Comparison of ENCODE assay signal across 1 cellular context in genomic region chr9:124284940-124285441, GRCh38.
TF ChIP-seq lines count a peak whose summit lies in the region.

No MANE protein-coding gene starts in this region.

TF ChIP-seq in HepG2, 621 proteins besides CTCF, POLR2A, EP300 and RAD21 (continued from another document):
- TF ChIP-seq ZNF142 (CRISPR knock-in tag; IDR thresholded peaks at IDR 0.05): no peak
- TF ChIP-seq IKZF4 (CRISPR knock-in tag; IDR thresholded peaks at IDR 0.05; ENCODE audit: borderline replicate concordance, low read depth, not compliant biosample characterization): no peak
- TF ChIP-seq REXO4 (CRISPR knock-in tag; IDR thresholded peaks at IDR 0.05; ENCODE audit: borderline replicate concordance): no peak
- 0 out of 2 replicates have a peak, but pooled peaks have one; percentile 21 for TF ChIP-seq PHF21A (CRISPR knock-in tag; IDR thresholded peaks at IDR 0.05)
- 0 out of 2 replicates have a peak, but pooled peaks have one; percentile 8 for TF ChIP-seq POGK (CRISPR knock-in tag; conservative IDR thresholded peaks at IDR 0.05)
- TF ChIP-seq MATR3 (CRISPR knock-in tag; IDR thresholded peaks at IDR 0.05): no peak
- TF ChIP-seq ZBTB44 (CRISPR knock-in tag; IDR thresholded peaks at IDR 0.05): no peak
- peak; percentile 66 for TF ChIP-seq PRPF4 (IDR thresholded peaks at IDR 0.05; ENCODE audit: low read depth, low read length, poor library complexity, severe bottlenecking)
- no peak for TF ChIP-seq ZNF451 (CRISPR knock-in tag; IDR thresholded peaks at IDR 0.05)
- no peak for TF ChIP-seq SMYD3 (CRISPR knock-in tag; IDR thresholded peaks at IDR 0.05)
- TF ChIP-seq ZBTB38 (CRISPR knock-in tag; IDR thresholded peaks at IDR 0.05): peak; percentile 100
- no peak for TF ChIP-seq GFI1 (CRISPR knock-in tag; IDR thresholded peaks at IDR 0.05; ENCODE audit: borderline replicate concordance)
- TF ChIP-seq FIP1L1 (IDR thresholded peaks at IDR 0.05; ENCODE audit: borderline replicate concordance, insufficient read depth, low read depth, low read length): 0 out of 2 replicates have a peak, but pooled peaks have one; percentile 36
- no peak for TF ChIP-seq SNRNP70 (IDR thresholded peaks at IDR 0.05; ENCODE audit: low read depth, low read length)
- 0 out of 2 replicates have a peak, but pooled peaks have one; percentile 24 for TF ChIP-seq ZNF235 (CRISPR knock-in tag; IDR thresholded peaks at IDR 0.05; ENCODE audit: borderline replicate concordance)
- 0 out of 2 replicates have a peak, but pooled peaks have one; percentile 52 for TF ChIP-seq ZNF790 (CRISPR knock-in tag; IDR thresholded peaks at IDR 0.05; ENCODE audit: borderline replicate concordance)
- TF ChIP-seq CCAR2 (optimal IDR thresholded peaks at IDR 0.05; ENCODE audit: low read depth, low read length): no peak
- 0 out of 2 replicates have a peak, but pooled peaks have one; percentile 42 for TF ChIP-seq SP4 (CRISPR knock-in tag; IDR thresholded peaks at IDR 0.05)
- TF ChIP-seq NR2F2 (IDR thresholded peaks at IDR 0.05; ENCODE audit: borderline replicate concordance, low read depth): no peak
- TF ChIP-seq, protein P1, sequence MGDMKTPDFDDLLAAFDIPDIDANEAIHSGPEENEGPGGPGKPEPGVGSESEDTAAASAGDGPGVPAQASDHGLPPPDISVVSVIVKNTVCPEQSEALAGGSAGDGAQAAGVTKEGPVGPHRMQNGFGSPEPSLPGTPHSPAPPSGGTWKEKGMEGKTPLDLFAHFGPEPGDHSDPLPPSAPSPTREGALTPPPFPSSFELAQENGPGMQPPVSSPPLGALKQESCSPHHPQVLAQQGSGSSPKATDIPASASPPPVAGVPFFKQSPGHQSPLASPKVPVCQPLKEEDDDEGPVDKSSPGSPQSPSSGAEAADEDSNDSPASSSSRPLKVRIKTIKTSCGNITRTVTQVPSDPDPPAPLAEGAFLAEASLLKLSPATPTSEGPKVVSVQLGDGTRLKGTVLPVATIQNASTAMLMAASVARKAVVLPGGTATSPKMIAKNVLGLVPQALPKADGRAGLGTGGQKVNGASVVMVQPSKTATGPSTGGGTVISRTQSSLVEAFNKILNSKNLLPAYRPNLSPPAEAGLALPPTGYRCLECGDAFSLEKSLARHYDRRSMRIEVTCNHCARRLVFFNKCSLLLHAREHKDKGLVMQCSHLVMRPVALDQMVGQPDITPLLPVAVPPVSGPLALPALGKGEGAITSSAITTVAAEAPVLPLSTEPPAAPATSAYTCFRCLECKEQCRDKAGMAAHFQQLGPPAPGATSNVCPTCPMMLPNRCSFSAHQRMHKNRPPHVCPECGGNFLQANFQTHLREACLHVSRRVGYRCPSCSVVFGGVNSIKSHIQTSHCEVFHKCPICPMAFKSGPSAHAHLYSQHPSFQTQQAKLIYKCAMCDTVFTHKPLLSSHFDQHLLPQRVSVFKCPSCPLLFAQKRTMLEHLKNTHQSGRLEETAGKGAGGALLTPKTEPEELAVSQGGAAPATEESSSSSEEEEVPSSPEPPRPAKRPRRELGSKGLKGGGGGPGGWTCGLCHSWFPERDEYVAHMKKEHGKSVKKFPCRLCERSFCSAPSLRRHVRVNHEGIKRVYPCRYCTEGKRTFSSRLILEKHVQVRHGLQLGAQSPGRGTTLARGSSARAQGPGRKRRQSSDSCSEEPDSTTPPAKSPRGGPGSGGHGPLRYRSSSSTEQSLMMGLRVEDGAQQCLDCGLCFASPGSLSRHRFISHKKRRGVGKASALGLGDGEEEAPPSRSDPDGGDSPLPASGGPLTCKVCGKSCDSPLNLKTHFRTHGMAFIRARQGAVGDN (CRISPR knock-in tag; IDR thresholded peaks at IDR 0.05): peak; percentile 41; the same call in 1 of the 2 replicates
- 0 out of 2 replicates have a peak, but pooled peaks have one; percentile 31 for TF ChIP-seq ZNF572 (CRISPR knock-in tag; IDR thresholded peaks at IDR 0.05)
